8 cellular contexts compared by ENCODE assay signal in the genomic region with DNA sequence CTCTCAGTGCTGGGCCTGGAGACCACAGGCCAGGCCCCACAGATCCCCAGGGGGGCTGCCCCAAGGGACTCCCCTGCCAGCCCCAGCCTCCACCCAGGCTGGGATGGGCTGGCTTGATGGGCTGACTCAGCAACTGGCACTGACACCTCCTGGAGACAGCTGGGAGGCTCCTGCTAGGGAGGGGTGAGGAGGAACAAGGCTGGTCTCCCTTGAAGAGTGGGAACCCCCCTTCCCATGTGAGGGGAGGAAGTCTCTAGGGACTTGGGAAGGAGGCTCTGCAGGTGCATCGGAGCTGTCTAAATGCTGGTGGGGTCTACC. TPM values are rescaled to one million over a fixed set of nuclear protein-coding genes. Genes with fewer than 3 reads are reported as not detected.
DNase-seq lines count a peak whose midpoint lies in the region; ATAC-seq and TF ChIP-seq lines count a peak whose summit lies in the region.

No MANE protein-coding gene starts in this region.

- no peaks in the 10 kb centered on the region for H3K27me3 Mint-ChIP-seq in activated T-helper 1 cell treated with anti-CD3 and anti-CD28 coated beads, Interleukin-12 subunit alpha, Interleukin-12 subunit beta, Interleukin-2, Interleukin-4 antibody, amounts not matched to agents 30 ng/mL and 10 ng/mL and 1 ng/mL, durations not matched to agents 14 hours and 24 hours and 36 hours (ENCODE audit: insufficient read depth)

- H3K9me3 ChIP-seq in BE2C, result no peaks in the 10 kb centered on the region
- H3K9me3 ChIP-seq in colonic mucosa, result no peaks in the 10 kb centered on the region

- peak overlapping the region; percentile 68 for H3K27ac Mint-ChIP-seq in activated T-helper 1 cell treated with anti-CD3 and anti-CD28 coated beads, Interleukin-12 subunit alpha, Interleukin-12 subunit beta, Interleukin-2, Interleukin-4 antibody, amounts not matched to agents 30 ng/mL and 10 ng/mL and 1 ng/mL, durations not matched to agents 14 hours and 24 hours and 36 hours

- ATAC-seq in HG02943 (IDR thresholded peaks at IDR 0.05; ENCODE audit: low read depth, unreplicated experiment) (peak; percentile 38), HG03139 (IDR thresholded peaks at IDR 0.05; ENCODE audit: unreplicated experiment) (no peak)

- H3K27me3 ChIP-seq in BE2C (no peaks in the 10 kb centered on the region), colonic mucosa (no peaks in the 10 kb centered on the region)

- H3K4me3 ChIP-seq in BE2C (ENCODE audit: low read depth, low read length), result no peak overlapping the region
- H3K4me3 ChIP-seq in colonic mucosa, result no peak overlapping the region

- H3K9me3 Mint-ChIP-seq in activated T-helper 1 cell treated with anti-CD3 and anti-CD28 coated beads, Interleukin-12 subunit alpha, Interleukin-12 subunit beta, Interleukin-2, Interleukin-4 antibody, amounts not matched to agents 30 ng/mL and 10 ng/mL and 1 ng/mL, durations not matched to agents 14 hours and 24 hours and 36 hours, result no peaks in the 10 kb centered on the region

- H3K9ac ChIP-seq in colonic mucosa (ENCODE audit: low read depth in 2 of 2, low read length in 2 of 2), result peak overlapping the region in 1 of 2 donors; percentile 64

- H3K4me3 Mint-ChIP-seq in activated T-helper 1 cell treated with anti-CD3 and anti-CD28 coated beads, Interleukin-12 subunit alpha, Interleukin-12 subunit beta, Interleukin-2, Interleukin-4 antibody, amounts not matched to agents 30 ng/mL and 10 ng/mL and 1 ng/mL, durations not matched to agents 14 hours and 24 hours and 36 hours, result peak overlapping the region; percentile 75

- H3K36me3 Mint-ChIP-seq in activated T-helper 1 cell treated with anti-CD3 and anti-CD28 coated beads, Interleukin-12 subunit alpha, Interleukin-12 subunit beta, Interleukin-2, Interleukin-4 antibody, amounts not matched to agents 30 ng/mL and 10 ng/mL and 1 ng/mL, durations not matched to agents 14 hours and 24 hours and 36 hours (ENCODE audit: low read depth), result peaks cover 3% of the 10 kb centered on the region

- DNase-seq in BE2C (peak; percentile 46), medulla oblongata (ENCODE audit: extremely low spot score) (peak; percentile 73), colonic mucosa (no peak), SKM-1 (lab: John Stamatoyannopoulos, UW; ENCODE audit: unreplicated experiment) (no peak)
- no peak for DNase-seq in activated T-helper 1 cell treated with anti-CD3 and anti-CD28 coated beads, Interleukin-12 subunit alpha, Interleukin-12 subunit beta, Interleukin-2, Interleukin-4 antibody, amounts not matched to agents 30 ng/mL and 10 ng/mL and 1 ng/mL, durations not matched to agents 14 hours and 24 hours and 36 hours (ENCODE audit: low spot score)
- no peak for DNase-seq in NK-92 treated with Interleukin-12 subunit alpha and Interleukin-12 subunit beta, amount 100 ng/mL, for 24 hours (lab: John Stamatoyannopoulos, UW)

- TF ChIP-seq CTCF in BE2C (IDR thresholded peaks at IDR 0.05; ENCODE audit: low read depth, low read length) (no peak), colonic mucosa (IDR thresholded peaks at IDR 0.05) (no peak)

- H3K27ac ChIP-seq in colonic mucosa, result no peak overlapping the region

- H3K36me3 ChIP-seq in BE2C (no peaks in the 10 kb centered on the region), colonic mucosa (no peaks in the 10 kb centered on the region)

- H3K4me1 ChIP-seq in BE2C (peaks cover 44% of the 10 kb centered on the region), colonic mucosa (peaks cover 40% of the 10 kb centered on the region)

- intact Hi-C loops in activated T-helper 1 cell treated with anti-CD3 and anti-CD28 coated beads, Interleukin-12 subunit alpha, Interleukin-12 subunit beta, Interleukin-2, Interleukin-4 antibody, amounts not matched to agents 30 ng/mL and 10 ng/mL and 1 ng/mL, durations not matched to agents 14 hours and 24 hours and 36 hours (cut with micrococcal nuclease), result loop anchor here (1.0 to 2.0 kb wide), 2 partner anchors 8 to 16 kb away; no protein-coding TSS in a partner anchor
- intact Hi-C loops in colonic mucosa (cut with DNase I), result no loop called here

- H3K4me1 Mint-ChIP-seq in activated T-helper 1 cell treated with anti-CD3 and anti-CD28 coated beads, Interleukin-12 subunit alpha, Interleukin-12 subunit beta, Interleukin-2, Interleukin-4 antibody, amounts not matched to agents 30 ng/mL and 10 ng/mL and 1 ng/mL, durations not matched to agents 14 hours and 24 hours and 36 hours (ENCODE audit: low read depth), result peaks cover 54% of the 10 kb centered on the region

RNA-seq across cellular contexts. Expression of a gene that starts 10.4 kb away (rescaled TPM):
- polyA plus RNA-seq in BE2C (2012; ENCODE audit: insufficient read depth, insufficient read length, low read depth), result 74.2 TPM
- 142 and 153 TPM in 2 replicates for total RNA-seq in activated T-helper 1 cell treated with anti-CD3 and anti-CD28 coated beads, Interleukin-12 subunit alpha, Interleukin-12 subunit beta, Interleukin-2, Interleukin-4 antibody, amounts not matched to agents 30 ng/mL and 10 ng/mL and 1 ng/mL, durations not matched to agents 14 hours and 24 hours and 36 hours
- 100 to 1,000 TPM; 186 to 244 TPM for total RNA-seq in colonic mucosa

RNA-seq across cellular contexts. Expression of a gene that starts 17.3 kb away (rescaled TPM):
- 191 TPM for polyA plus RNA-seq in BE2C (2012; ENCODE audit: insufficient read depth, insufficient read length, low read depth)
- total RNA-seq in activated T-helper 1 cell treated with anti-CD3 and anti-CD28 coated beads, Interleukin-12 subunit alpha, Interleukin-12 subunit beta, Interleukin-2, Interleukin-4 antibody, amounts not matched to agents 30 ng/mL and 10 ng/mL and 1 ng/mL, durations not matched to agents 14 hours and 24 hours and 36 hours, result 69.0 and 70.8 TPM in 2 replicates
- 10 to 100 TPM; 28.4 to 52.6 TPM for total RNA-seq in colonic mucosa

RNA-seq across cellular contexts. Expression of a gene that starts 21.7 kb away (rescaled TPM):
- polyA plus RNA-seq in BE2C (2012; ENCODE audit: insufficient read depth, insufficient read length, low read depth), result 2.9 TPM
- 6.0 and 6.1 TPM in 2 replicates for total RNA-seq in activated T-helper 1 cell treated with anti-CD3 and anti-CD28 coated beads, Interleukin-12 subunit alpha, Interleukin-12 subunit beta, Interleukin-2, Interleukin-4 antibody, amounts not matched to agents 30 ng/mL and 10 ng/mL and 1 ng/mL, durations not matched to agents 14 hours and 24 hours and 36 hours
- total RNA-seq in colonic mucosa, result 1 to 10 TPM; 4.5 to 7.2 TPM

RNA-seq across cellular contexts. Expression of a gene that starts 46.1 kb away (rescaled TPM):
- not detected for polyA plus RNA-seq in BE2C (2012; ENCODE audit: insufficient read depth, insufficient read length, low read depth)
- total RNA-seq in activated T-helper 1 cell treated with anti-CD3 and anti-CD28 coated beads, Interleukin-12 subunit alpha, Interleukin-12 subunit beta, Interleukin-2, Interleukin-4 antibody, amounts not matched to agents 30 ng/mL and 10 ng/mL and 1 ng/mL, durations not matched to agents 14 hours and 24 hours and 36 hours, result not detected in 2 replicates
- 1 to 10 TPM; 1.0 to 1.1 TPM for total RNA-seq in colonic mucosa

Comparison
In these comparisons a context has a peak if more than half of its experiments do, and no peak if none do; other contexts are left out.
1. DNase-seq: peak in BE2C (single experiment) and medulla oblongata (single experiment); none in activated T-helper 1 cell treated with anti-CD3 and anti-CD28 coated beads, Interleukin-12 subunit alpha, Interleukin-12 subunit beta, Interleukin-2, Interleukin-4 antibody, amounts not matched to agents 30 ng/mL and 10 ng/mL and 1 ng/mL, durations not matched to agents 14 hours and 24 hours and 36 hours (single experiment), colonic mucosa (single experiment), SKM-1 (single experiment) and NK-92 treated with Interleukin-12 subunit alpha and Interleukin-12 subunit beta, amount 100 ng/mL, for 24 hours (single experiment).